In genomic region chr13:29319451-29319850, GRCh38 we compare ENCODE assay signal across 12 cellular contexts.
"Had no signal": no experiment of that assay in that cellular context is flagged by ENCODE, and none has a peak within 500 bp of the region (broad histone marks: within the 10 kb centered on the region; RNA-seq: fewer than 3 reads in every experiment).

No MANE protein-coding gene starts in this region.

- H3K36me3 ChIP-seq: left ventricle myocardium inferior, pancreas had no signal

- DNase-seq: activated CD4-positive, alpha-beta T cell treated with anti-CD3 and anti-CD28 coated beads, Interleukin-2, amount 50 U/mL, for 1 hour; activated effector memory CD4-positive, alpha-beta T cell treated with anti-CD3 and anti-CD28 coated beads, Interleukin-2, amount 50 U/mL, for 16 hours; activated T-cell treated with anti-CD3 and anti-CD28 coated beads, Interleukin-2, amount 50 U/mL, for 24 hours; amniotic stem cell; left ventricle myocardium inferior; pancreas; stimulated activated CD4-positive, alpha-beta T cell treated with anti-CD3 and anti-CD28 coated beads, Interleukin-4, amount 100 ng/mL, for 4 hours; stimulated activated naive CD8-positive, alpha-beta T cell treated with anti-CD3 and anti-CD28 coated beads, Interleukin-15, amount 100 ng/mL, for 72 hours; T-helper 1 cell; testis had no signal

- H3K9me3 ChIP-seq: left ventricle myocardium inferior, pancreas, testis had no signal

- FAIRE-seq: pancreas, urothelium cell line had no signal

- H3K27ac ChIP-seq: left ventricle myocardium inferior, pancreas, skin epidermis, testis had no signal

- H3K27me3 ChIP-seq: pancreas, testis had no signal

- H3K4me3 ChIP-seq: left ventricle myocardium inferior, pancreas, skin epidermis, testis had no signal

- H3K4me1 ChIP-seq: left ventricle myocardium inferior, pancreas, testis had no signal
